ENCODE assay signal across 22 cellular contexts in genomic region chr3:24286405-24286804, GRCh38.
"Had no signal": no experiment of that assay in that cellular context is flagged by ENCODE, and none has a peak within 500 bp of the region (broad histone marks: within the 10 kb centered on the region; RNA-seq: fewer than 3 reads in every experiment).

No MANE protein-coding gene starts in this region.

- H3K4me1 ChIP-seq: colonic mucosa, foreskin keratinocyte, spleen had no signal

- H3K27me3 ChIP-seq: colonic mucosa, esophagus muscularis mucosa, foreskin keratinocyte, gastroesophageal sphincter, heart right ventricle, neutrophil, pancreas, spleen, suprapubic skin, transverse colon, vagina had no signal

- H3K4me3 ChIP-seq: colonic mucosa, esophagus muscularis mucosa, gastroesophageal sphincter, heart right ventricle, mucosa of descending colon, pancreas, spleen, suprapubic skin, transverse colon, vagina had no signal

- H3K36me3 ChIP-seq: colonic mucosa, esophagus muscularis mucosa, gastroesophageal sphincter, heart right ventricle, neutrophil, pancreas, spleen, suprapubic skin, transverse colon, vagina had no signal

- H3K9me3 ChIP-seq: colonic mucosa, esophagus muscularis mucosa, gastroesophageal sphincter, mucosa of descending colon, neutrophil, pancreas, suprapubic skin, transverse colon, vagina had no signal

- DNase-seq: colonic mucosa; effector memory CD4-positive, alpha-beta T cell; foreskin keratinocyte; glutamatergic neuron; heart right ventricle; hippocampal formation; islet precursor cell; kidney glomerular epithelial cell; left colon; mesenchymal stem cell; mucosa of descending colon; naive B cell; pancreas; spleen; stimulated activated CD4-positive, alpha-beta T cell treated with anti-CD3 and anti-CD28 coated beads, Interleukin-4, amount 100 ng/mL, for 4 hours; stimulated activated naive CD8-positive, alpha-beta T cell treated with anti-CD3 and anti-CD28 coated beads, Interleukin-15, Interleukin-2, amounts not matched to agents 100 U/mL and 50 U/mL, for 24 hours; transverse colon had no signal

- H3K27ac ChIP-seq: colonic mucosa, foreskin keratinocyte, heart right ventricle, neutrophil, pancreas, spleen, suprapubic skin, vagina had no signal
